24 cellular contexts compared by ENCODE assay signal in genomic region chr1:27052527-27052926, GRCh38. TPM values are rescaled to one million over a fixed set of nuclear protein-coding genes. Genes with fewer than 3 reads are reported as not detected.
"Had no signal": no experiment of that assay in that cellular context is flagged by ENCODE, and none has a peak within 500 bp of the region (broad histone marks: within the 10 kb centered on the region; RNA-seq: fewer than 3 reads in every experiment).

No MANE protein-coding gene starts in this region.

- H3K27me3 ChIP-seq: hepatocyte, pancreas, sigmoid colon, stomach, upper lobe of right lung had no signal

- H3K9me3 ChIP-seq: left ventricle myocardium inferior, mucosa of descending colon, pancreas, prostate gland, sigmoid colon, stomach, thoracic aorta, tibial artery, upper lobe of right lung had no signal

- DNase-seq: left ventricle myocardium inferior; midbrain; mucosa of descending colon; naive thymus-derived CD4-positive, alpha-beta T cell; pancreas; posterior cingulate gyrus; retina; sigmoid colon; small intestine; stimulated activated CD4-positive, alpha-beta T cell treated with anti-CD3 and anti-CD28 coated beads, Interleukin-1b, Interleukin-23, amount 100 ng/mL, for 48 hours; stimulated activated CD4-positive, alpha-beta T cell treated with anti-CD3 and anti-CD28 coated beads, Interleukin-4, amount 100 ng/mL, for 1 hour; stimulated activated naive B cell treated with anti-CD40 and anti-IgM and Interleukin-4, amounts not matched to agents 10 μg/mL and 1 μg/mL and 100 μg/mL, for 72 hours; stimulated activated naive CD8-positive, alpha-beta T cell treated with anti-CD3 and anti-CD28 coated beads, Interleukin-15, Interleukin-2, amounts not matched to agents 100 U/mL and 50 U/mL, for 24 hours; stomach; tibial artery; trophoblast cell; upper lobe of right lung had no signal

- H3K36me3 ChIP-seq: left ventricle myocardium inferior, pancreas, prostate gland, sigmoid colon, stomach, thoracic aorta, tibial artery, upper lobe of right lung had no signal

- H3K4me2 ChIP-seq: hepatocyte had no signal

- H3K36me3 Mint-ChIP-seq: naive thymus-derived CD4-positive, alpha-beta T cell; natural killer cell treated with Interleukin-12 subunit alpha and Interleukin-12 subunit beta and Interleukin-15 and Interleukin-18, amount 100 ng/mL, for 72 hours; stimulated activated naive B cell treated with anti-CD40 and anti-IgM and Interleukin-4, amounts not matched to agents 10 μg/mL and 1 μg/mL and 100 μg/mL, for 72 hours had no signal

- H3K9me3 Mint-ChIP-seq: naive thymus-derived CD4-positive, alpha-beta T cell; natural killer cell treated with Interleukin-12 subunit alpha and Interleukin-12 subunit beta and Interleukin-15 and Interleukin-18, amount 100 ng/mL, for 72 hours; stimulated activated naive B cell treated with anti-CD40 and anti-IgM and Interleukin-4, amounts not matched to agents 10 μg/mL and 1 μg/mL and 100 μg/mL, for 72 hours had no signal

- H2AFZ ChIP-seq: hepatocyte had no signal

- H3K27ac ChIP-seq: hepatocyte, left ventricle myocardium inferior, pancreas, prostate gland, sigmoid colon, stomach, thoracic aorta, tibial artery, upper lobe of right lung had no signal

- ATAC-seq: mucosa of descending colon; naive thymus-derived CD4-positive, alpha-beta T cell; natural killer cell treated with Interleukin-12 subunit alpha and Interleukin-12 subunit beta and Interleukin-15 and Interleukin-18, amount 100 ng/mL, for 72 hours; pancreas; right cardiac atrium; stimulated activated naive B cell treated with anti-CD40 and anti-IgM and Interleukin-4, amounts not matched to agents 10 μg/mL and 1 μg/mL and 100 μg/mL, for 72 hours; stimulated activated naive CD8-positive, alpha-beta T cell treated with anti-CD3 and anti-CD28 coated beads, Interleukin-15, Interleukin-2, amounts not matched to agents 100 U/mL and 50 U/mL, for 24 hours; upper lobe of right lung had no signal

- H3K4me3 ChIP-seq: hepatocyte, left ventricle myocardium inferior, lung, mucosa of descending colon, pancreas, prostate gland, sigmoid colon, stomach, thoracic aorta, tibial artery, upper lobe of right lung had no signal

- H3K4me1 ChIP-seq: left ventricle myocardium inferior, pancreas, prostate gland, tibial artery, upper lobe of right lung had no signal

- H3K27me3 Mint-ChIP-seq: natural killer cell treated with Interleukin-12 subunit alpha and Interleukin-12 subunit beta and Interleukin-15 and Interleukin-18, amount 100 ng/mL, for 72 hours; stimulated activated naive B cell treated with anti-CD40 and anti-IgM and Interleukin-4, amounts not matched to agents 10 μg/mL and 1 μg/mL and 100 μg/mL, for 72 hours had no signal

- H3K4me1 Mint-ChIP-seq: stimulated activated naive B cell treated with anti-CD40 and anti-IgM and Interleukin-4, amounts not matched to agents 10 μg/mL and 1 μg/mL and 100 μg/mL, for 72 hours had no signal

- H3K4me3 Mint-ChIP-seq: naive thymus-derived CD4-positive, alpha-beta T cell; natural killer cell treated with Interleukin-12 subunit alpha and Interleukin-12 subunit beta and Interleukin-15 and Interleukin-18, amount 100 ng/mL, for 72 hours; stimulated activated naive B cell treated with anti-CD40 and anti-IgM and Interleukin-4, amounts not matched to agents 10 μg/mL and 1 μg/mL and 100 μg/mL, for 72 hours had no signal

- H3K27ac Mint-ChIP-seq: naive thymus-derived CD4-positive, alpha-beta T cell; natural killer cell treated with Interleukin-12 subunit alpha and Interleukin-12 subunit beta and Interleukin-15 and Interleukin-18, amount 100 ng/mL, for 72 hours; stimulated activated naive B cell treated with anti-CD40 and anti-IgM and Interleukin-4, amounts not matched to agents 10 μg/mL and 1 μg/mL and 100 μg/mL, for 72 hours had no signal

RNA-seq across cellular contexts. Expression of gene TENT5B, which starts 39.9 kb away (rescaled TPM):
- total RNA-seq: natural killer cell treated with Interleukin-12 subunit alpha and Interleukin-12 subunit beta and Interleukin-15 and Interleukin-18, amount 100 ng/mL, for 72 hours had no signal
- polyA plus RNA-seq: naive thymus-derived CD4-positive, alpha-beta T cell; neural cell had no signal

RNA-seq across cellular contexts. Expression of gene TRNP1, which starts 59.0 kb away (rescaled TPM):
- polyA plus RNA-seq: naive thymus-derived CD4-positive, alpha-beta T cell had no signal
